In the genomic region with DNA sequence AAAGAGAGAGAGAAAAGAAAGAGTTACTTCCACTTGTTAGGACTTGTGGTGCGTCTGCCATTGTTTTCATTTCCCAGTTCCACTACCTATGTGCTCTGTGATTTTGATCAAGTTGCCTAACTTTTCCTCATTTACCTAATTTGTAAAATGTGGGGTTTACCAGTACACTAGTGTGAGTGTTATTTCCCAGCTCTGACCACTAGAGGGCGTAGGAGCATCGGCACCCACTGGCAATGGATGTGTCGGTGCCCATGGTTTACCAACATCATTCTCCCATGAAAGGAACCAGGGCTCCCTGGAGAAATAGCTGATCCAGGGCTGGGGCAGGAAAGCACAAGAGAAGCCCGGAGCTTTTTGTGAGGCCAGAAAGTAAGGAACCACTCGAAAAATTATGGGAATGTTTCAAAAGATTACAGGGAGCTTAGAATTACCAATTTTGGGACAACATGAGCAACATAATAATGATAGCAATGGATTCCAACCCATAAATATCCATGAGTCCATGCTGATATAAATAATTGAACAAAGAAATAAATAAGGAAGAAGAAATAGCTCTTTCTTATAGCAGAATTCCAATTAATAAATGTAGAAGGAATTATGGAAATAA, we compare ENCODE assay signal across 9 cellular contexts. TPM values are rescaled to one million over a fixed set of nuclear protein-coding genes. Genes with fewer than 3 reads are reported as not detected.
DNase-seq lines count a peak whose midpoint lies in the region; ATAC-seq and TF ChIP-seq lines count a peak whose summit lies in the region.
"Had no signal": no experiment of that assay in that cellular context is flagged by ENCODE, and none has a peak within 500 bp of the region (broad histone marks: within the 10 kb centered on the region; RNA-seq: fewer than 3 reads in every experiment).

No MANE protein-coding gene starts in this region.

- H3K4me1 Mint-ChIP-seq in activated T-helper 1 cell treated with anti-CD3 and anti-CD28 coated beads, Interleukin-12 subunit alpha, Interleukin-12 subunit beta, Interleukin-2, Interleukin-4 antibody, amounts not matched to agents 30 ng/mL and 10 ng/mL and 1 ng/mL, durations not matched to agents 14 hours and 24 hours and 36 hours (ENCODE audit: low read depth), result no peaks in the 10 kb centered on the region
- H3K4me1 Mint-ChIP-seq in osteocyte (ENCODE audit: unreplicated experiment), result no peaks in the 10 kb centered on the region

- no peaks in the 10 kb centered on the region for H3K9me3 ChIP-seq in upper lobe of left lung

- H3K4me3 Mint-ChIP-seq in activated T-helper 1 cell treated with anti-CD3 and anti-CD28 coated beads, Interleukin-12 subunit alpha, Interleukin-12 subunit beta, Interleukin-2, Interleukin-4 antibody, amounts not matched to agents 30 ng/mL and 10 ng/mL and 1 ng/mL, durations not matched to agents 14 hours and 24 hours and 36 hours, result no peak overlapping the region
- H3K4me3 Mint-ChIP-seq in osteocyte (ENCODE audit: unreplicated experiment), result no peak overlapping the region

- DNase-seq in CMK (ENCODE audit: low read depth) (peak; percentile 44), HT1080 (ENCODE audit: low read depth) (peak; percentile 18), OCI-M1 (lab: John Stamatoyannopoulos, UW) (peak; percentile 76), fibroblast of villous mesenchyme (ENCODE audit: low read depth) (peak; percentile 53), osteocyte (ENCODE audit: extremely low spot score, unreplicated experiment) (no peak), upper lobe of left lung (peak in 1 of 2 donors; percentile 83)
- DNase-seq in activated T-helper 1 cell treated with anti-CD3 and anti-CD28 coated beads, Interleukin-12 subunit alpha, Interleukin-12 subunit beta, Interleukin-2, Interleukin-4 antibody, amounts not matched to agents 30 ng/mL and 10 ng/mL and 1 ng/mL, durations not matched to agents 14 hours and 24 hours and 36 hours (ENCODE audit: low spot score), result peak; percentile 48

- no peaks in the 10 kb centered on the region for H3K27me3 ChIP-seq in upper lobe of left lung

- H3K36me3 Mint-ChIP-seq in activated T-helper 1 cell treated with anti-CD3 and anti-CD28 coated beads, Interleukin-12 subunit alpha, Interleukin-12 subunit beta, Interleukin-2, Interleukin-4 antibody, amounts not matched to agents 30 ng/mL and 10 ng/mL and 1 ng/mL, durations not matched to agents 14 hours and 24 hours and 36 hours (ENCODE audit: low read depth), result no peaks in the 10 kb centered on the region
- H3K36me3 Mint-ChIP-seq in osteocyte (ENCODE audit: unreplicated experiment), result no peaks in the 10 kb centered on the region

- H3K36me3 ChIP-seq in upper lobe of left lung, result no peaks in the 10 kb centered on the region

- no peak overlapping the region for H3K27ac Mint-ChIP-seq in activated T-helper 1 cell treated with anti-CD3 and anti-CD28 coated beads, Interleukin-12 subunit alpha, Interleukin-12 subunit beta, Interleukin-2, Interleukin-4 antibody, amounts not matched to agents 30 ng/mL and 10 ng/mL and 1 ng/mL, durations not matched to agents 14 hours and 24 hours and 36 hours
- no peak overlapping the region for H3K27ac Mint-ChIP-seq in osteocyte (ENCODE audit: unreplicated experiment)

- no peak for TF ChIP-seq POLR2A in upper lobe of left lung (IDR thresholded peaks at IDR 0.05)

- H3K4me3 ChIP-seq in fibroblast of villous mesenchyme (ENCODE audit: low read depth, low read length), result no peak overlapping the region
- H3K4me3 ChIP-seq in upper lobe of left lung, result no peak overlapping the region

- WGBS in upper lobe of left lung, 2 donors, result 6% methylated on average over 6 of the region's 6 CpGs

- H3K27me3 Mint-ChIP-seq in activated T-helper 1 cell treated with anti-CD3 and anti-CD28 coated beads, Interleukin-12 subunit alpha, Interleukin-12 subunit beta, Interleukin-2, Interleukin-4 antibody, amounts not matched to agents 30 ng/mL and 10 ng/mL and 1 ng/mL, durations not matched to agents 14 hours and 24 hours and 36 hours (ENCODE audit: insufficient read depth), result no peaks in the 10 kb centered on the region
- peaks cover 3% of the 10 kb centered on the region for H3K27me3 Mint-ChIP-seq in osteocyte (ENCODE audit: unreplicated experiment)

- H3K4me1 ChIP-seq in upper lobe of left lung, result no peaks in the 10 kb centered on the region

- no peak for TF ChIP-seq EP300 in upper lobe of left lung (IDR thresholded peaks at IDR 0.05)

- intact Hi-C loops in activated T-helper 1 cell treated with anti-CD3 and anti-CD28 coated beads, Interleukin-12 subunit alpha, Interleukin-12 subunit beta, Interleukin-2, Interleukin-4 antibody, amounts not matched to agents 30 ng/mL and 10 ng/mL and 1 ng/mL, durations not matched to agents 14 hours and 24 hours and 36 hours (cut with micrococcal nuclease), result loop anchor here (5.0 kb wide), 2 partner anchors 50 to 105 kb away; no protein-coding TSS in a partner anchor

- ATAC-seq in upper lobe of left lung (ENCODE audit: low FRiP score in 2 of 2) (peak; percentile 83), GM19455 (IDR thresholded peaks at IDR 0.05; ENCODE audit: unreplicated experiment) (no peak)

- TF ChIP-seq CTCF in fibroblast of villous mesenchyme (IDR thresholded peaks at IDR 0.05; ENCODE audit: insufficient read depth, low read depth, low read length) (peak; percentile 97), osteocyte (IDR thresholded peaks at IDR 0.05) (peak; percentile 82), upper lobe of left lung (IDR thresholded peaks at IDR 0.05) (peak; percentile 66 to 86 (median 82))

- no peak overlapping the region for H3K27ac ChIP-seq in upper lobe of left lung

- no peaks in the 10 kb centered on the region for H3K9me3 Mint-ChIP-seq in activated T-helper 1 cell treated with anti-CD3 and anti-CD28 coated beads, Interleukin-12 subunit alpha, Interleukin-12 subunit beta, Interleukin-2, Interleukin-4 antibody, amounts not matched to agents 30 ng/mL and 10 ng/mL and 1 ng/mL, durations not matched to agents 14 hours and 24 hours and 36 hours
- H3K9me3 Mint-ChIP-seq in osteocyte (ENCODE audit: unreplicated experiment), result no peaks in the 10 kb centered on the region

RNA-seq across cellular contexts. Expression of gene CEACAM4, which starts 15.1 kb away (rescaled TPM):
- total RNA-seq in HT1080 (2014; rRNA removed; shearing (Covaris generic)), result not detected in 2 replicates
- polyA plus RNA-seq in HT1080 (2015; cell fraction: cytosol; rRNA removed), result not detected in 2 replicates
- not detected in 2 replicates for polyA plus RNA-seq in HT1080 (2015; cell fraction: nucleus; rRNA removed)
- not detected in 2 replicates for total RNA-seq in activated T-helper 1 cell treated with anti-CD3 and anti-CD28 coated beads, Interleukin-12 subunit alpha, Interleukin-12 subunit beta, Interleukin-2, Interleukin-4 antibody, amounts not matched to agents 30 ng/mL and 10 ng/mL and 1 ng/mL, durations not matched to agents 14 hours and 24 hours and 36 hours
- total RNA-seq in fibroblast of villous mesenchyme, result not detected in 2 replicates
- total RNA-seq in osteocyte, result not detected in 2 replicates
- 1 to 10 TPM; 1.7 to 8.6 (median 5.0) TPM for total RNA-seq in upper lobe of left lung
- total RNA-seq: T-helper 1 cell treated with Interleukin-12 subunit alpha and Interleukin-12 subunit beta and Interleukin-4 antibody, amounts not matched to agents 30 ng/mL and 1 ng/mL, for 36 hours had no signal

RNA-seq across cellular contexts. Expression of gene CEACAM7, which starts 46.1 kb away (rescaled TPM):
- not detected in 2 replicates for total RNA-seq in HT1080 (2014; rRNA removed; shearing (Covaris generic))
- polyA plus RNA-seq in HT1080 (2015; cell fraction: cytosol; rRNA removed), result not detected in 2 replicates
- not detected in 2 replicates for polyA plus RNA-seq in HT1080 (2015; cell fraction: nucleus; rRNA removed)
- not detected in 2 replicates for total RNA-seq in activated T-helper 1 cell treated with anti-CD3 and anti-CD28 coated beads, Interleukin-12 subunit alpha, Interleukin-12 subunit beta, Interleukin-2, Interleukin-4 antibody, amounts not matched to agents 30 ng/mL and 10 ng/mL and 1 ng/mL, durations not matched to agents 14 hours and 24 hours and 36 hours
- not detected in 2 replicates for total RNA-seq in fibroblast of villous mesenchyme
- total RNA-seq in osteocyte, result not detected in 2 replicates
- under 1 TPM in 3 of 6 donors, not detected in 3; 0.23 to 0.30 (median 0.27) TPM for total RNA-seq in upper lobe of left lung
- total RNA-seq: T-helper 1 cell treated with Interleukin-12 subunit alpha and Interleukin-12 subunit beta and Interleukin-4 antibody, amounts not matched to agents 30 ng/mL and 1 ng/mL, for 36 hours had no signal
